ENCODE assay signal across 8 cellular contexts in genomic region chr16:90018297-90019200, GRCh38. TPM values are rescaled to one million over a fixed set of nuclear protein-coding genes. Genes with fewer than 3 reads are reported as not detected.
DNase-seq lines count a peak whose midpoint lies in the region; ATAC-seq and TF ChIP-seq lines count a peak whose summit lies in the region.

No MANE protein-coding gene starts in this region.

- H3K9ac ChIP-seq in skeletal muscle satellite cell (ENCODE audit: low read depth, low read length): no peak overlapping the region

- H3K9me3 Mint-ChIP-seq in T-helper 2 cell treated with Interferon-gamma antibody and Interleukin-4, amounts not matched to agents 5 μg/mL and 100 μg/mL, for 36 hours: peaks cover 5% of the 10 kb centered on the region
- H3K9me3 Mint-ChIP-seq in activated T-helper 1 cell treated with anti-CD3 and anti-CD28 coated beads, Interleukin-12 subunit alpha, Interleukin-12 subunit beta, Interleukin-2, Interleukin-4 antibody, amounts not matched to agents 30 ng/mL and 10 ng/mL and 1 ng/mL, durations not matched to agents 14 hours and 24 hours and 36 hours: peaks cover 3% of the 10 kb centered on the region

- H3K27me3 ChIP-seq in right atrium auricular region: no peaks in the 10 kb centered on the region
- no peaks in the 10 kb centered on the region for H3K27me3 ChIP-seq in skeletal muscle satellite cell (ENCODE audit: control insufficient read depth, insufficient read depth, low read length)

- H3K27ac Mint-ChIP-seq in T-helper 2 cell treated with Interferon-gamma antibody and Interleukin-4, amounts not matched to agents 5 μg/mL and 100 μg/mL, for 36 hours: no peak overlapping the region
- H3K27ac Mint-ChIP-seq in activated T-helper 1 cell treated with anti-CD3 and anti-CD28 coated beads, Interleukin-12 subunit alpha, Interleukin-12 subunit beta, Interleukin-2, Interleukin-4 antibody, amounts not matched to agents 30 ng/mL and 10 ng/mL and 1 ng/mL, durations not matched to agents 14 hours and 24 hours and 36 hours: no peak overlapping the region

- peak overlapping the region in 1 of 2 donors; percentile 48 for H3K27ac ChIP-seq in right atrium auricular region

- peaks cover 4% of the 10 kb centered on the region for H3K36me3 Mint-ChIP-seq in T-helper 2 cell treated with Interferon-gamma antibody and Interleukin-4, amounts not matched to agents 5 μg/mL and 100 μg/mL, for 36 hours (ENCODE audit: low read depth)
- H3K36me3 Mint-ChIP-seq in activated T-helper 1 cell treated with anti-CD3 and anti-CD28 coated beads, Interleukin-12 subunit alpha, Interleukin-12 subunit beta, Interleukin-2, Interleukin-4 antibody, amounts not matched to agents 30 ng/mL and 10 ng/mL and 1 ng/mL, durations not matched to agents 14 hours and 24 hours and 36 hours (ENCODE audit: low read depth): peaks cover 4% of the 10 kb centered on the region

- ATAC-seq in GM18868 (IDR thresholded peaks at IDR 0.05; ENCODE audit: unreplicated experiment): no peak

- peak overlapping the region; percentile 72 for H3K4me3 Mint-ChIP-seq in T-helper 2 cell treated with Interferon-gamma antibody and Interleukin-4, amounts not matched to agents 5 μg/mL and 100 μg/mL, for 36 hours
- peak overlapping the region; percentile 61 for H3K4me3 Mint-ChIP-seq in activated T-helper 1 cell treated with anti-CD3 and anti-CD28 coated beads, Interleukin-12 subunit alpha, Interleukin-12 subunit beta, Interleukin-2, Interleukin-4 antibody, amounts not matched to agents 30 ng/mL and 10 ng/mL and 1 ng/mL, durations not matched to agents 14 hours and 24 hours and 36 hours

- DNase-seq in T-helper 2 cell treated with Interferon-gamma antibody and Interleukin-4, amounts not matched to agents 5 μg/mL and 100 μg/mL, for 36 hours (ENCODE audit: low spot score): no peak
- no peak for DNase-seq in T-helper 2 cell
- no peak for DNase-seq in activated T-helper 1 cell treated with anti-CD3 and anti-CD28 coated beads, Interleukin-12 subunit alpha, Interleukin-12 subunit beta, Interleukin-2, Interleukin-4 antibody, amounts not matched to agents 30 ng/mL and 10 ng/mL and 1 ng/mL, durations not matched to agents 14 hours and 24 hours and 36 hours (ENCODE audit: low spot score)
- DNase-seq in right atrium auricular region (ENCODE audit: low spot score): no peak
- DNase-seq in epidermal melanocyte (ENCODE audit: insufficient read length, low spot score): no peak
- DNase-seq in kidney glomerular epithelial cell (lab: John Stamatoyannopoulos, UW): no peak

- TF ChIP-seq CTCF in right atrium auricular region (IDR thresholded peaks at IDR 0.05): no peak

- H3K4me1 ChIP-seq in right atrium auricular region (peaks cover 0 to 34% of the 10 kb centered on the region in 2 donors), skeletal muscle satellite cell (ENCODE audit: control insufficient read depth, insufficient read depth, low read length) (peaks cover 35% of the 10 kb centered on the region)

- H3K9me3 ChIP-seq in right atrium auricular region: no peaks in the 10 kb centered on the region
- H3K9me3 ChIP-seq in skeletal muscle satellite cell (replicated peaks; ENCODE audit: low read length): no peaks in the 10 kb centered on the region

- peaks cover 23% of the 10 kb centered on the region for H3K27me3 Mint-ChIP-seq in T-helper 2 cell treated with Interferon-gamma antibody and Interleukin-4, amounts not matched to agents 5 μg/mL and 100 μg/mL, for 36 hours (ENCODE audit: low read depth)
- H3K27me3 Mint-ChIP-seq in activated T-helper 1 cell treated with anti-CD3 and anti-CD28 coated beads, Interleukin-12 subunit alpha, Interleukin-12 subunit beta, Interleukin-2, Interleukin-4 antibody, amounts not matched to agents 30 ng/mL and 10 ng/mL and 1 ng/mL, durations not matched to agents 14 hours and 24 hours and 36 hours (ENCODE audit: insufficient read depth): peaks cover 20% of the 10 kb centered on the region

- peak overlapping the region; percentile 88 for H3K4me2 ChIP-seq in skeletal muscle satellite cell (ENCODE audit: low read length)

- H3K36me3 ChIP-seq in right atrium auricular region (no peaks in the 10 kb centered on the region), skeletal muscle satellite cell (ENCODE audit: insufficient read depth, low read length) (no peaks in the 10 kb centered on the region)

- peaks cover 4% of the 10 kb centered on the region for H3K4me1 Mint-ChIP-seq in T-helper 2 cell treated with Interferon-gamma antibody and Interleukin-4, amounts not matched to agents 5 μg/mL and 100 μg/mL, for 36 hours (ENCODE audit: low read depth)
- H3K4me1 Mint-ChIP-seq in activated T-helper 1 cell treated with anti-CD3 and anti-CD28 coated beads, Interleukin-12 subunit alpha, Interleukin-12 subunit beta, Interleukin-2, Interleukin-4 antibody, amounts not matched to agents 30 ng/mL and 10 ng/mL and 1 ng/mL, durations not matched to agents 14 hours and 24 hours and 36 hours (ENCODE audit: low read depth): peaks cover 9% of the 10 kb centered on the region

- H3K4me3 ChIP-seq in right atrium auricular region (peak overlapping the region; percentile 68 to 76), skeletal muscle satellite cell (ENCODE audit: low read length) (peak overlapping the region; percentile 67)

- intact Hi-C loops in activated T-helper 1 cell treated with anti-CD3 and anti-CD28 coated beads, Interleukin-12 subunit alpha, Interleukin-12 subunit beta, Interleukin-2, Interleukin-4 antibody, amounts not matched to agents 30 ng/mL and 10 ng/mL and 1 ng/mL, durations not matched to agents 14 hours and 24 hours and 36 hours (cut with micrococcal nuclease): no loop called here

RNA-seq across cellular contexts. Expression of gene DBNDD1, which starts 0.7 kb away (rescaled TPM):
- total RNA-seq in activated T-helper 1 cell treated with anti-CD3 and anti-CD28 coated beads, Interleukin-12 subunit alpha, Interleukin-12 subunit beta, Interleukin-2, Interleukin-4 antibody, amounts not matched to agents 30 ng/mL and 10 ng/mL and 1 ng/mL, durations not matched to agents 14 hours and 24 hours and 36 hours: 0.18 TPM in 1 of 2 replicates, not detected in the other
- total RNA-seq in right atrium auricular region: 1 to 10 TPM; 2.9 to 6.2 TPM
- total RNA-seq in skeletal muscle satellite cell (2012; rRNA removed): under 0.01 TPM in 1 of 2 replicates, not detected in the other

RNA-seq across cellular contexts. Expression of gene PRDM7, which starts 58.6 kb away (rescaled TPM):
- total RNA-seq in activated T-helper 1 cell treated with anti-CD3 and anti-CD28 coated beads, Interleukin-12 subunit alpha, Interleukin-12 subunit beta, Interleukin-2, Interleukin-4 antibody, amounts not matched to agents 30 ng/mL and 10 ng/mL and 1 ng/mL, durations not matched to agents 14 hours and 24 hours and 36 hours: not detected in 2 replicates
- total RNA-seq in right atrium auricular region: not detected
- total RNA-seq in skeletal muscle satellite cell (2012; rRNA removed): not detected in 2 replicates
